In the genomic region with DNA sequence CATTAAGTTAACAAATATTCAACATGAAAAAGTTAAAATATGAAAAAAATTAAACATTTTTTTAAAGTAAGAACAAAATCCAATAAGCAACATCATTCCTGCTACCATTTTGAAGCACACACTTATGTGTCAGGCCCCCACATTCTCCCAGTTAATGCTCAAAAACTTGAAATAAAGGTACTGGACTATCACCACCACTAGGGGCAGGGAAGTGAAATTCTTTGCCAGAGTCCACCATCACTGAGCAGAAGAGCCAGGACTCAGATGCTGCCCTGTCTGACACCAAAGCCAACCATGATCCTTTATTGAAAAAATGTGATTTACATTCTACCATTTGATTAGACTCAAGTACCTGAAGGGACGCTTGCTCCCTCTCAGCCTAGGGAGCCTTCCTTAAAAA, we compare ENCODE assay signal across 8 cellular contexts. TPM values are rescaled to one million over a fixed set of nuclear protein-coding genes. Genes with fewer than 3 reads are reported as not detected.
DNase-seq lines count a peak whose midpoint lies in the region; TF ChIP-seq lines count a peak whose summit lies in the region.

No MANE protein-coding gene starts in this region.

- no peak overlapping the region for H3K27ac ChIP-seq in adrenal gland

- DNase-seq in EL (peak; percentile 57), KBM-7 (peak; percentile 53), adrenal gland (peak in 2 of 7 donors; percentile 32 to 37), iPS DF 19.7 (ENCODE audit: low read depth, low spot score) (peak; percentile 28), stromal cell of bone marrow (ENCODE audit: low read depth) (peak; percentile 31), mucosa of gallbladder (ENCODE audit: low spot score) (no peak), occipital lobe (lab: John Stamatoyannopoulos, UW) (no peak), HK-2 (ENCODE audit: unreplicated experiment) (no peak)

- no peak overlapping the region for H3K4me3 ChIP-seq in adrenal gland

- 92 to 100% (median 100%) methylated on average over 1 of the region's 1 CpG for WGBS in adrenal gland, 4 donors

- H3K9me3 ChIP-seq in adrenal gland (replicated peaks in 1 of 3), result no peaks in the 10 kb centered on the region

- H3K27me3 ChIP-seq in adrenal gland, result no peaks in the 10 kb centered on the region

- in situ Hi-C loops in KBM-7 (cut with MboI; ENCODE audit: low pct_unique_long_range_greater_than_20kb, low sequenced_read_pairs), result loop anchor here (25.0 kb wide), 1 partner anchor 707 kb away; no protein-coding TSS in a partner anchor

- peak; percentile 46 to 56 (median 50) for TF ChIP-seq CTCF in adrenal gland (IDR thresholded peaks at IDR 0.05)

- peaks cover 0 to 9% of the 10 kb centered on the region in 2 donors for H3K36me3 ChIP-seq in adrenal gland (replicated peaks in 1 of 2)

- TF ChIP-seq POLR2A in adrenal gland (IDR thresholded peaks at IDR 0.05), result no peak

- peaks cover 3 to 47% of the 10 kb centered on the region in 2 donors for H3K4me1 ChIP-seq in adrenal gland (replicated peaks in 1 of 2)

- intact Hi-C loops in adrenal gland (cut with DNase I), result loop anchor here in 1 of 2 donors (2.0 kb wide), 1 partner anchor 131 kb away; no protein-coding TSS in a partner anchor

RNA-seq across cellular contexts. Expression of a gene that starts 39.1 kb away (rescaled TPM):
- total RNA-seq in adrenal gland (10 to 100 TPM; 16.8 to 68.0 (median 36.9) TPM), mucosa of gallbladder (80.9 TPM), occipital lobe (32.3 TPM)
- polyA plus RNA-seq in adrenal gland, result 10 to 100 TPM; 22.9 to 69.0 (median 24.3) TPM

Comparison
In these comparisons a context has a peak if more than half of its experiments do, and no peak if none do; other contexts are left out.
1. DNase-seq: peak in EL (single experiment), KBM-7 (single experiment), iPS DF 19.7 (single experiment) and stromal cell of bone marrow (single experiment); none in mucosa of gallbladder (single experiment), occipital lobe (single experiment) and HK-2 (single experiment).